ENCODE assay signal across 18 cellular contexts in the genomic region with DNA sequence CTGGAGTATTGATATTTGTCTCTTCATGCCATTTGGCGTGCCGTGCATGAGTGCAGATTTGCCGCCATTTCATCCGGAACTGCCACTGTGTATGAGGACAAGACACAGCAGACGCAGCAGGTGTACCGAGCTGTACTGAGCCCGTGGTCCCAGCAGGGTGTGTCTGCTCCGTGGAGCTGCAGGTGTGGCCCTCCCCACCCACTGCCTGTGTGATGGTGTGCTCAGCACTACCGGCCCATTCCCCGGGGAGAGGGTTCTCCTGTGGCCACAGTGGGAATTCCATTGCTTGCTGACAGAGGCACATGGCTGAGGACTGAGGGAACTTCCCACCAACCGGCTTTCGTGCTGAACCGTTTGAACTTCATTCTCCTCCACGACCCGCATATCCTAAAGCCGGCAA. TPM values are rescaled to one million over a fixed set of nuclear protein-coding genes. Genes with fewer than 3 reads are reported as not detected.
DNase-seq lines count a peak whose midpoint lies in the region; ATAC-seq and TF ChIP-seq lines count a peak whose summit lies in the region.
"Had no signal": no experiment of that assay in that cellular context is flagged by ENCODE, and none has a peak within 500 bp of the region (broad histone marks: within the 10 kb centered on the region; RNA-seq: fewer than 3 reads in every experiment).

No MANE protein-coding gene starts in this region.

- ATAC-seq in Right ventricle myocardium inferior = no peak
- ATAC-seq in esophagus mucosa = no peak
- ATAC-seq in gastroesophageal sphincter = no peak
- ATAC-seq: GM12878, GM23338, HepG2 had no signal

- H3K36me3 ChIP-seq in right atrium auricular region = no peaks in the 10 kb centered on the region
- H3K36me3 ChIP-seq in gastroesophageal sphincter = no peaks in the 10 kb centered on the region
- H3K36me3 ChIP-seq: HAP-1 had no signal

- TF ChIP-seq EP300 in gastroesophageal sphincter (IDR thresholded peaks at IDR 0.05) = no peak

- no peaks in the 10 kb centered on the region for H3K9me3 Mint-ChIP-seq in activated T-helper 2 cell treated with anti-CD3 and anti-CD28 coated beads, Interferon-gamma antibody, Interleukin-2, Interleukin-4, amounts not matched to agents 10 μg/mL and 5 μg/mL and 100 μg/mL, durations not matched to agents 14 hours and 24 hours and 36 hours
- H3K9me3 Mint-ChIP-seq: CD4-positive, alpha-beta T cell; GM23338; HFFc6 had no signal

- intact Hi-C loops in Right ventricle myocardium inferior (cut with DNase I) = no loop called here
- intact Hi-C loops in activated T-helper 2 cell treated with anti-CD3 and anti-CD28 coated beads, Interferon-gamma antibody, Interleukin-2, Interleukin-4, amounts not matched to agents 10 μg/mL and 5 μg/mL and 100 μg/mL, durations not matched to agents 14 hours and 24 hours and 36 hours (cut with micrococcal nuclease) = no loop called here

- H3K9me3 ChIP-seq in right atrium auricular region = no peaks in the 10 kb centered on the region
- H3K9me3 ChIP-seq in gastroesophageal sphincter = no peaks in the 10 kb centered on the region
- H3K9me3 ChIP-seq: HAP-1 had no signal

- TF ChIP-seq CTCF in right atrium auricular region (IDR thresholded peaks at IDR 0.05) = no peak
- no peak for TF ChIP-seq CTCF in gastroesophageal sphincter (IDR thresholded peaks at IDR 0.05)

- WGBS in gastroesophageal sphincter (ENCODE audit: low coverage in 1 of 2), 2 donors = 85 to 94% methylated on average over 6 of the region's 16 CpGs

- no peak overlapping the region for H3K4me3 Mint-ChIP-seq in activated T-helper 2 cell treated with anti-CD3 and anti-CD28 coated beads, Interferon-gamma antibody, Interleukin-2, Interleukin-4, amounts not matched to agents 10 μg/mL and 5 μg/mL and 100 μg/mL, durations not matched to agents 14 hours and 24 hours and 36 hours (ENCODE audit: low read depth)
- H3K4me3 Mint-ChIP-seq: CD4-positive, alpha-beta T cell; GM23338; HFFc6 had no signal

- no peaks in the 10 kb centered on the region for H3K27me3 Mint-ChIP-seq in activated T-helper 2 cell treated with anti-CD3 and anti-CD28 coated beads, Interferon-gamma antibody, Interleukin-2, Interleukin-4, amounts not matched to agents 10 μg/mL and 5 μg/mL and 100 μg/mL, durations not matched to agents 14 hours and 24 hours and 36 hours (ENCODE audit: low read depth)
- H3K27me3 Mint-ChIP-seq: CD4-positive, alpha-beta T cell had no signal

- H3K27ac ChIP-seq in right atrium auricular region (no peak overlapping the region), gastroesophageal sphincter (no peak overlapping the region)

- DNase-seq in Right ventricle myocardium inferior (ENCODE audit: missing footprints) (peak; percentile 60), right atrium auricular region (ENCODE audit: low spot score) (no peak), NCI-H345 treated with DMSO at 0.1 percent for 48 hours (lab: John Stamatoyannopoulos, UW; ENCODE audit: unreplicated experiment) (peak; percentile 3), iPS-NIHi11 (ENCODE audit: low spot score) (peak; percentile 4)
- DNase-seq in activated T-helper 2 cell treated with anti-CD3 and anti-CD28 coated beads, Interferon-gamma antibody, Interleukin-2, Interleukin-4, amounts not matched to agents 10 μg/mL and 5 μg/mL and 100 μg/mL, durations not matched to agents 14 hours and 24 hours and 36 hours (ENCODE audit: low spot score) = no peak
- DNase-seq: 8988T; ACHN; C1 segment of cervical spinal cord; Calu3; CD4-positive, alpha-beta T cell; DMS79; HFFc6 had no signal

- H3K27me3 ChIP-seq in right atrium auricular region (no peaks in the 10 kb centered on the region), gastroesophageal sphincter (no peaks in the 10 kb centered on the region)

- no peaks in the 10 kb centered on the region for H3K4me1 Mint-ChIP-seq in activated T-helper 2 cell treated with anti-CD3 and anti-CD28 coated beads, Interferon-gamma antibody, Interleukin-2, Interleukin-4, amounts not matched to agents 10 μg/mL and 5 μg/mL and 100 μg/mL, durations not matched to agents 14 hours and 24 hours and 36 hours (ENCODE audit: low read depth)

- H3K4me3 ChIP-seq in right atrium auricular region (no peak overlapping the region), gastroesophageal sphincter (no peak overlapping the region)
- H3K4me3 ChIP-seq: GM12878, GM23338, HAP-1 had no signal

- TF ChIP-seq POLR2A in gastroesophageal sphincter (IDR thresholded peaks at IDR 0.05) = no peak

- no peak overlapping the region for H3K27ac Mint-ChIP-seq in activated T-helper 2 cell treated with anti-CD3 and anti-CD28 coated beads, Interferon-gamma antibody, Interleukin-2, Interleukin-4, amounts not matched to agents 10 μg/mL and 5 μg/mL and 100 μg/mL, durations not matched to agents 14 hours and 24 hours and 36 hours
- H3K27ac Mint-ChIP-seq: CD4-positive, alpha-beta T cell; GM23338; HFFc6 had no signal

- H3K4me1 ChIP-seq in right atrium auricular region (peaks cover 0 to 22% of the 10 kb centered on the region in 2 donors), gastroesophageal sphincter (peaks cover 0 to 28% (median 12%) of the 10 kb centered on the region in 3 donors)
- H3K4me1 ChIP-seq: HAP-1 had no signal

- H3K36me3 Mint-ChIP-seq in activated T-helper 2 cell treated with anti-CD3 and anti-CD28 coated beads, Interferon-gamma antibody, Interleukin-2, Interleukin-4, amounts not matched to agents 10 μg/mL and 5 μg/mL and 100 μg/mL, durations not matched to agents 14 hours and 24 hours and 36 hours (ENCODE audit: low read depth) = no peaks in the 10 kb centered on the region

RNA-seq across cellular contexts. Expression of a gene that starts 34.3 kb away (rescaled TPM):
- total RNA-seq in Right ventricle myocardium inferior (228 TPM), right atrium auricular region (100 to 1,000 TPM; 201 to 278 TPM), esophagus mucosa (17.8 TPM), gastroesophageal sphincter (1,000 to 10,000 TPM in 2 of 4 donors, 100 to 1,000 TPM in 2; 477 to 1,231 (median 878) TPM)
- total RNA-seq in activated T-helper 2 cell treated with anti-CD3 and anti-CD28 coated beads, Interferon-gamma antibody, Interleukin-2, Interleukin-4, amounts not matched to agents 10 μg/mL and 5 μg/mL and 100 μg/mL, durations not matched to agents 14 hours and 24 hours and 36 hours = 0.23 and 0.37 TPM in 2 replicates

Comparison
In these comparisons a context has a peak if more than half of its experiments do, and no peak if none do; other contexts are left out.
1. DNase-seq: peak in Right ventricle myocardium inferior (single experiment), NCI-H345 treated with DMSO at 0.1 percent for 48 hours (single experiment) and iPS-NIHi11 (single experiment); none in right atrium auricular region (single experiment) and activated T-helper 2 cell treated with anti-CD3 and anti-CD28 coated beads, Interferon-gamma antibody, Interleukin-2, Interleukin-4, amounts not matched to agents 10 μg/mL and 5 μg/mL and 100 μg/mL, durations not matched to agents 14 hours and 24 hours and 36 hours (single experiment).
2. RNA of a gene that starts 34.3 kb away (total RNA-seq): 477 to 1,231 TPM in gastroesophageal sphincter, 201 to 278 TPM in right atrium auricular region, 228 TPM in Right ventricle myocardium inferior (single experiment) and 17.8 TPM in esophagus mucosa (single experiment); 0.23 to 0.37 TPM in activated T-helper 2 cell treated with anti-CD3 and anti-CD28 coated beads, Interferon-gamma antibody, Interleukin-2, Interleukin-4, amounts not matched to agents 10 μg/mL and 5 μg/mL and 100 μg/mL, durations not matched to agents 14 hours and 24 hours and 36 hours; every median in the first group is over 10 times any median in the second.